ENCODE assay signal across 25 cellular contexts in the genomic region with DNA sequence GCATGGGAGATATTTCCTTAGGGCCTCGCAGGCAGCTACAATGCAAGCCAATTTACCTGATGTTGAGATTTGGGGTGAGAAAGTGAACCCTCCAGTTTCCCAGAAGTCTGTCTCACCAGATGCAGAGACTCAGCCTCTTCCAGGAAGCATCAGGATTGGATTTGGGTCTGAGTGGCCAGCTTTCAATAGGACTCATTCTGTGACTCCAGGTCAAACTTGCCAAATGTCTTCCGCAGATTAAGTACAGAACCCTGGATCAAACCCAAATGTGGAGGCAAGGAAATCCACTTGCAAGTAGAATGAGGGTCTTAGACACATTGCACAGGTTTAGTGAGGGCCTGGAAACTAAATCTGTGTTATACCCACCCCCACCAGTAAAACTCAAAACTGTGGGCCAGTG.
"Had no signal": no experiment of that assay in that cellular context is flagged by ENCODE, and none has a peak within 500 bp of the region (broad histone marks: within the 10 kb centered on the region; RNA-seq: fewer than 3 reads in every experiment).

No MANE protein-coding gene starts in this region.

- ATAC-seq: effector memory CD8-positive, alpha-beta T cell; esophagus mucosa; foreskin keratinocyte; gastroesophageal sphincter; heart left ventricle; left colon; left lung; left ventricle myocardium superior; lower lobe of right lung; mucosa of descending colon had no signal

- DNase-seq: cerebellar nuclear complex; colonic mucosa; cortex of kidney; effector CD8-positive, alpha-beta T cell; effector memory CD8-positive, alpha-beta T cell; endodermal cell; erythroblast; foreskin keratinocyte; heart left ventricle; hypothalamus; islet precursor cell; kidney; kidney glomerular epithelial cell; left colon; left lung; left ventricle myocardium superior; lower lobe of right lung; mesenchymal stem cell; mucosa of descending colon had no signal

- H3K9me3 ChIP-seq: colonic mucosa, gastroesophageal sphincter, heart left ventricle, left lung, lower lobe of right lung, mucosa of descending colon had no signal

- H3K27ac ChIP-seq: colonic mucosa, epithelial cell of prostate, foreskin keratinocyte, gastroesophageal sphincter, heart left ventricle, hepatocyte, left lung, lower lobe of right lung had no signal

- H3K9me3 Mint-ChIP-seq: dendritic cell treated with granulocyte-macrophage colony-stimulating factor and Interleukin-4, amounts not matched to agents 40 ng/mL and 50 ng/mL, for 4 days; effector memory CD8-positive, alpha-beta T cell; endodermal cell; mesothelial cell of epicardium had no signal

- H3K27me3 Mint-ChIP-seq: dendritic cell treated with granulocyte-macrophage colony-stimulating factor and Interleukin-4, amounts not matched to agents 40 ng/mL and 50 ng/mL, for 4 days; effector memory CD8-positive, alpha-beta T cell had no signal

- H3K4me3 ChIP-seq: colonic mucosa, gastroesophageal sphincter, heart left ventricle, hepatocyte, left lung, lower lobe of right lung, mucosa of descending colon had no signal

- H3K27ac Mint-ChIP-seq: dendritic cell treated with granulocyte-macrophage colony-stimulating factor and Interleukin-4, amounts not matched to agents 40 ng/mL and 50 ng/mL, for 4 days; effector memory CD8-positive, alpha-beta T cell; endodermal cell; mesothelial cell of epicardium had no signal

- H3K36me3 Mint-ChIP-seq: mesothelial cell of epicardium had no signal

- H3K4me3 Mint-ChIP-seq: dendritic cell treated with granulocyte-macrophage colony-stimulating factor and Interleukin-4, amounts not matched to agents 40 ng/mL and 50 ng/mL, for 4 days; effector memory CD8-positive, alpha-beta T cell; endodermal cell; mesothelial cell of epicardium had no signal

- H3K36me3 ChIP-seq: colonic mucosa, gastroesophageal sphincter, heart left ventricle, left lung, lower lobe of right lung had no signal

- H3K4me1 ChIP-seq: colonic mucosa, foreskin keratinocyte had no signal

- H3K4me1 Mint-ChIP-seq: endodermal cell had no signal

- H3K27me3 ChIP-seq: colonic mucosa, foreskin keratinocyte, gastroesophageal sphincter, heart left ventricle, hepatocyte, left lung had no signal
